In the genomic region with DNA sequence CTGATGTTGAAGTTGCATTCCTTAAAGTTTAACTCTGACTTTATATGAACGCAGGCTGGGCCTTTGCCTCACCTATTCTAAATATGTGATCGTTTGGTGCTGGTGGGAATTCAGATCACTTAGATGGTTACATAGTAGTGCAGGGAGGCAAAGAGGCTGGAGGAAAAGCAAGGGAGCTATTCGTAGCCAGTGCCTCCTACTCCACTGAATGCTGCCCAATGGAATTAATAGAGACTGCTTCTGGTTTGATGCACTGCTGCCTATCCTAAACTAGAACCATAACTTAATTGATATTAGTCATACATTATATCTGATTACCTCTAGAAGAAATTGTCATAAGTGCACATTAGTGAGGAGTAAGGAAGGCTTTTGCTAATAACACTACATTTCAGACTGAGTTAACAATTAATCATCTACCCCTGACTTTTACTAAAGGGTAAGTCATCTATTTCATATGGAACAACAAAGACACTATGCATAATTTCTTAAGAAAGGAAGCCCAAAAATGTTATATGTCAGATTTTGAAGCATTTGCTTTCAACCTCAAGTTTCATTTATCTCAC, we compare ENCODE assay signal across 30 cellular contexts.
"Had no signal": no experiment of that assay in that cellular context is flagged by ENCODE, and none has a peak within 500 bp of the region (broad histone marks: within the 10 kb centered on the region; RNA-seq: fewer than 3 reads in every experiment).

No MANE protein-coding gene starts in this region.

- H3K4me1 ChIP-seq: adrenal gland, ascending aorta, body of pancreas, breast epithelium had no signal

- H3K27me3 ChIP-seq: adrenal gland, ascending aorta, brain microvascular endothelial cell, breast epithelium, cardiac muscle cell had no signal

- H3K36me3 ChIP-seq: adrenal gland, ascending aorta, brain microvascular endothelial cell, breast epithelium, cardiac muscle cell had no signal

- H3K27ac ChIP-seq: adrenal gland, ascending aorta, body of pancreas, brain microvascular endothelial cell, breast epithelium, cardiac muscle cell had no signal

- ATAC-seq: activated naive CD4-positive, alpha-beta T cell treated with anti-CD3 and anti-CD28 coated beads, Interleukin-2, amount 50 U/mL, for 72 hours; activated naive CD8-positive, alpha-beta T cell treated with anti-CD3 and anti-CD28 coated beads, Interleukin-2, amount 50 U/mL, for 24 hours; activated T-cell treated with anti-CD3 and anti-CD28 coated beads, Interleukin-2, amount 50 U/mL, for 4 hours; activated T-cell treated with anti-CD3 and anti-CD28 coated beads, Interleukin-2, amount 50 U/mL, for 72 hours; activated T-helper 17 cell treated with anti-CD3 and anti-CD28 coated beads, Interleukin-2, amount 50 U/mL, for 72 hours; body of pancreas had no signal

- H3K9me3 ChIP-seq: adrenal gland, ascending aorta, body of pancreas, breast epithelium had no signal

- H3K4me3 ChIP-seq: adrenal gland, ascending aorta, body of pancreas, breast epithelium, cardiac muscle cell had no signal

- DNase-seq: activated effector memory CD4-positive, alpha-beta T cell treated with anti-CD3 and anti-CD28 coated beads, Interleukin-2, amount 50 U/mL, for 16 hours; activated effector memory CD4-positive, alpha-beta T cell treated with Interleukin-2 at 50 U/mL for 16 hours; activated gamma-delta T cell; activated gamma-delta T cell treated with Interleukin-2 at 50 U/mL for 16 hours; activated naive CD4-positive, alpha-beta T cell; activated naive CD4-positive, alpha-beta T cell treated with anti-CD3 and anti-CD28 coated beads for 36 hours; activated naive CD4-positive, alpha-beta T cell treated with anti-CD3 and anti-CD28 coated beads, Interleukin-2, amount 10 ng/mL, durations not matched to agents 7 days and 5 days; activated naive CD4-positive, alpha-beta T cell treated with anti-CD3 and anti-CD28 coated beads, Interleukin-2, amount 50 U/mL, for 16 hours; activated naive CD4-positive, alpha-beta T cell treated with Interleukin-2 at 50 U/mL for 16 hours; activated naive CD8-positive, alpha-beta T cell treated with anti-CD3 and anti-CD28 coated beads for 36 hours; activated naive CD8-positive, alpha-beta T cell treated with anti-CD3 and anti-CD28 coated beads, Interleukin-2, amount 10 ng/mL, durations not matched to agents 7 days and 5 days; activated naive CD8-positive, alpha-beta T cell treated with anti-CD3 and anti-CD28 coated beads, Interleukin-2, amount 50 U/mL, for 24 hours; activated T-cell treated with anti-CD3 and anti-CD28 coated beads, Interleukin-2, amount 50 U/mL, for 24 hours; activated T-cell treated with anti-CD3 and anti-CD28 coated beads, Interleukin-2, amount 50 U/mL, for 4 hours; activated T-cell treated with anti-CD3 and anti-CD28 coated beads, Interleukin-2, amount 50 U/mL, for 48 hours; activated T-cell treated with anti-CD3 and anti-CD28 coated beads, Interleukin-2, amount 50 U/mL, for 72 hours; adrenal gland; amniotic stem cell; amygdala; anterior cingulate cortex; aorta; body of pancreas; brain microvascular endothelial cell; central memory CD4-positive, alpha-beta T cell; cerebellar nuclear complex had no signal
